Comparison of ENCODE assay signal across 19 cellular contexts in the genomic region with DNA sequence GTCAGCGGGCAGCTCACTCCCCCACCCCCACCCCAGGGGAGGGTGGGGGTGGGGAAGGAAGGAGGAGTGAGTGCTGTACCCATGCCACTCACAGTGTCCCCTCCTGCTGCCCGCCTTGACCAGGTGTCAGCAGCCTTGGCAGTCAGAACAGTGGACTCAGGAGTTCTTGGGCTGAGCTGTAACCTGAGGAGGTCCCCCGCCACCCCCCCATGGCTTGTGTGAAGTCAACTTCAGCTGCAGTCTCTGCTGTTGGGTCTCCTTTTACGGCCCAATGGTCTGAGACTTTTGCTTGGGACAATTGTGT. TPM values are rescaled to one million over a fixed set of nuclear protein-coding genes. Genes with fewer than 3 reads are reported as not detected.
DNase-seq lines count a peak whose midpoint lies in the region; ATAC-seq and TF ChIP-seq lines count a peak whose summit lies in the region.
"Had no signal": no experiment of that assay in that cellular context is flagged by ENCODE, and none has a peak within 500 bp of the region (broad histone marks: within the 10 kb centered on the region; RNA-seq: fewer than 3 reads in every experiment).

No MANE protein-coding gene starts in this region.

- H3K9me3 ChIP-seq in RWPE2 (ENCODE audit: severe bottlenecking): no peaks in the 10 kb centered on the region
- H3K9me3 ChIP-seq in iPS-20b (ENCODE audit: insufficient read depth, low read depth, low read length): no peaks in the 10 kb centered on the region
- no peaks in the 10 kb centered on the region for H3K9me3 ChIP-seq in thyroid gland
- H3K9me3 ChIP-seq: ascending aorta, HAP-1, left lung, SJCRH30, uterus had no signal

- intact Hi-C loops in left ventricle myocardium superior (cut with micrococcal nuclease) (no loop called here), Right ventricle myocardium inferior (cut with DNase I) (loop anchor here (1.0 kb wide), 1 partner anchor 23 kb away; no protein-coding TSS in a partner anchor), thyroid gland (cut with DNase I) (no loop called here)

- DNase-seq in left ventricle myocardium superior (no peak), Right ventricle myocardium inferior (ENCODE audit: missing footprints) (no peak), RWPE2 (ENCODE audit: low spot score) (no peak), thyroid gland (peak; percentile 51 to 82), DMS 273 treated with DMSO at 0.1 percent for 48 hours (lab: John Stamatoyannopoulos, UW) (no peak)
- DNase-seq: activated naive CD4-positive, alpha-beta T cell treated with anti-CD3 and anti-CD28 coated beads for 36 hours; COR-L47; EL; left lung; NCI-H2081; NCI-H510A; SJCRH30; uterus had no signal

- 51 to 56% methylated on average over 3 to 4 of the region's 4 CpGs for WGBS in thyroid gland, 2 donors

- H3K9ac ChIP-seq in iPS-20b (ENCODE audit: low read depth, low read length): peak overlapping the region; percentile 45; the same call in 1 of the 2 replicates

- peaks cover 23% of the 10 kb centered on the region; the same call in 1 of the 2 replicates for H3K36me3 ChIP-seq in RWPE2 (ENCODE audit: low read depth)
- H3K36me3 ChIP-seq in iPS-20b (ENCODE audit: insufficient read depth, low read depth, low read length): peaks cover 6% of the 10 kb centered on the region; the same call in 1 of the 2 replicates
- H3K36me3 ChIP-seq in thyroid gland: no peaks in the 10 kb centered on the region
- H3K36me3 ChIP-seq: ascending aorta, SJCRH30, uterus had no signal

- peak; percentile 9 for ATAC-seq in left ventricle myocardium superior
- ATAC-seq in Right ventricle myocardium inferior: no peak
- no peak for ATAC-seq in RWPE2 (ENCODE audit: low read depth)
- no peak for ATAC-seq in HG03135 (IDR thresholded peaks at IDR 0.05; ENCODE audit: unreplicated experiment)
- no peak for ATAC-seq in HG02623 (IDR thresholded peaks at IDR 0.05; ENCODE audit: unreplicated experiment)
- ATAC-seq: K562, left lung had no signal

- no peak for TF ChIP-seq CTCF in RWPE2 (IDR thresholded peaks at IDR 0.05; ENCODE audit: poor library complexity, severe bottlenecking)
- no peak for TF ChIP-seq CTCF in thyroid gland (IDR thresholded peaks at IDR 0.05)

- H3K4me1 ChIP-seq in RWPE2 (ENCODE audit: insufficient read depth, poor library complexity, severe bottlenecking) (peaks cover 48% of the 10 kb centered on the region), iPS-20b (ENCODE audit: insufficient read depth, low read length) (peaks cover 12% of the 10 kb centered on the region), thyroid gland (peaks cover 47 to 67% of the 10 kb centered on the region in 2 donors)
- H3K4me1 ChIP-seq: ascending aorta had no signal

- no peak overlapping the region for H3K4me3 ChIP-seq in RWPE2 (ENCODE audit: severe bottlenecking)
- no peak overlapping the region for H3K4me3 ChIP-seq in iPS-20b (ENCODE audit: low read length)
- H3K4me3 ChIP-seq in thyroid gland (replicated peaks in 1 of 3): no peak overlapping the region
- H3K4me3 ChIP-seq: ascending aorta, HAP-1, K562, left lung, SJCRH30, uterus had no signal

- no peak for TF ChIP-seq POLR2A in thyroid gland (IDR thresholded peaks at IDR 0.05)

- H3K27me3 ChIP-seq in RWPE2 (ENCODE audit: insufficient read depth, poor library complexity, severe bottlenecking): no peaks in the 10 kb centered on the region
- H3K27me3 ChIP-seq in iPS-20b (ENCODE audit: insufficient read depth, low read length): no peaks in the 10 kb centered on the region
- H3K27me3 ChIP-seq in thyroid gland: no peaks in the 10 kb centered on the region
- H3K27me3 ChIP-seq: ascending aorta, left lung, SJCRH30, uterus had no signal

- H3K27ac ChIP-seq in RWPE2 (ENCODE audit: poor library complexity, severe bottlenecking) (peak overlapping the region; percentile 70), iPS-20b (ENCODE audit: low read length) (no peak overlapping the region), thyroid gland (peak overlapping the region; percentile 48 to 69 (median 63))
- H3K27ac ChIP-seq: ascending aorta, SJCRH30, uterus had no signal

RNA-seq across cellular contexts. Expression of a gene that starts 8.9 kb away (rescaled TPM):
- total RNA-seq in left ventricle myocardium superior (473 TPM), Right ventricle myocardium inferior (412 TPM), thyroid gland (100 to 1,000 TPM in 1 of 4 donors, 10 to 100 TPM in 3; 66.1 to 147 (median 97.5) TPM)

RNA-seq across cellular contexts. Expression of a gene that starts 14.3 kb away (rescaled TPM):
- total RNA-seq in left ventricle myocardium superior: 10.2 TPM
- 13.2 TPM for total RNA-seq in Right ventricle myocardium inferior
- total RNA-seq in thyroid gland: 10 to 100 TPM; 31.0 to 78.1 (median 48.0) TPM

RNA-seq across cellular contexts. Expression of a gene that starts 48.9 kb away (rescaled TPM):
- total RNA-seq in left ventricle myocardium superior: 3.8 TPM
- 3.9 TPM for total RNA-seq in Right ventricle myocardium inferior
- 10 to 100 TPM; 15.7 to 54.2 (median 21.1) TPM for total RNA-seq in thyroid gland

RNA-seq across cellular contexts. Expression of a gene that starts 56.5 kb away (rescaled TPM):
- total RNA-seq in left ventricle myocardium superior: 15.3 TPM
- total RNA-seq in Right ventricle myocardium inferior: 14.0 TPM
- total RNA-seq in thyroid gland: 10 to 100 TPM; 13.9 to 20.8 (median 17.6) TPM

RNA-seq across cellular contexts. Expression of a gene that starts 58.3 kb away (rescaled TPM):
- 51.0 TPM for total RNA-seq in left ventricle myocardium superior
- 48.4 TPM for total RNA-seq in Right ventricle myocardium inferior
- 10 to 100 TPM; 19.6 to 22.0 (median 20.3) TPM for total RNA-seq in thyroid gland

Comparison
In these comparisons a context has a peak if more than half of its experiments do, and no peak if none do; other contexts are left out.
1. DNase-seq: peak in thyroid gland (2 of 2); none in left ventricle myocardium superior (single experiment), Right ventricle myocardium inferior (single experiment), RWPE2 (single experiment) and DMS 273 treated with DMSO at 0.1 percent for 48 hours (single experiment).